In the genomic region with DNA sequence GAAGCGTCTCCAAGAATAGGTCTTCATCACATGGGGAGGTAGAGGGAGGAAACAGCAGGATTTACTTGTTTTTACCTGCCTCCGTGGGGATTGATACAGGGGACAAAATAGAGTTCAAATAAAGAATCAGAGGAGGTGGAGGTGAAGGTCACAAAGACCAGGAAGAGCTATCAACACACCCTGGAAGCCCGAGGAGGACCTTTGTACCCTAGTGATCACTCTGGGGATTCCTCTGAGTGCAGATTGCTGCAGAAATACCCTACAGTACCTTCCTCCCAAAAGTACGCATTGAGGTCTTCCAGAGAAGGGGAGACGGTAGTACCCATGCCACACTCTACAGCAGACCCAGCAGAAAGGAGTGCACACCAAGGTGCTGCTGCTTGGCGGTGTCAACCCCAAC, we compare ENCODE assay signal across 31 cellular contexts.
"Had no signal": no experiment of that assay in that cellular context is flagged by ENCODE, and none has a peak within 500 bp of the region (broad histone marks: within the 10 kb centered on the region; RNA-seq: fewer than 3 reads in every experiment).

No MANE protein-coding gene starts in this region.

- DNase-seq: MM.1S, MV-4-11, NCI-H1092, NCI-H1092 treated with DMSO at 0.1 percent for 48 hours, NCI-H1105, NCI-H1105 treated with DMSO at 0.1 percent for 48 hours, NCI-H1417, NCI-H1417 treated with DMSO at 0.1 percent for 48 hours, NCI-H1436, NCI-H1436 treated with DMSO at 0.1 percent for 48 hours, NCI-H146, NCI-H1694, NCI-H1694 treated with DMSO at 0.1 percent for 48 hours, NCI-H187, NCI-H187 treated with DMSO at 0.1 percent for 48 hours, NCI-H1930, NCI-H2029, NCI-H2029 treated with DMSO at 0.1 percent for 48 hours, NCI-H2081, NCI-H2081 treated with DMSO at 0.1 percent for 48 hours, NCI-H2107, NCI-H2171, NCI-H2171 treated with DMSO at 0.1 percent for 48 hours, NCI-H2227 treated with DMSO at 0.1 percent for 48 hours, NCI-H345, NCI-H446, NCI-H446 treated with DMSO at 0.1 percent for 48 hours, NCI-H510A, NCI-H510A treated with DMSO at 0.1 percent for 48 hours, NCI-H524 treated with DMSO at 0.1 percent for 48 hours had no signal

- H3K9me3 ChIP-seq: MG63 had no signal

- H3K36me3 ChIP-seq: MG63 had no signal

- H3K27me3 ChIP-seq: MG63 had no signal

- H3K4me3 ChIP-seq: MG63 had no signal
